ENCODE assay signal across 8 cellular contexts in genomic region chr3:119579366-119580147, GRCh38. TPM values are rescaled to one million over a fixed set of nuclear protein-coding genes. Genes with fewer than 3 reads are reported as not detected.
DNase-seq lines count a peak whose midpoint lies in the region; ATAC-seq and TF ChIP-seq lines count a peak whose summit lies in the region.

Gene ADPRH, plus strand, starts transcription at chr3:119579492. Its CDS starts 2,678 bp downstream, at chr3:119582170.

- H3K4me3 ChIP-seq in astrocyte of the cerebellum (ENCODE audit: low read depth, low read length), result peak within 1 kb of the TSS; percentile 35

- peak; percentile 69 for DNase-seq in COLO829 (ENCODE audit: low spot score)
- DNase-seq in SK-N-DZ (ENCODE audit: low spot score), result peak; percentile 22
- DNase-seq in astrocyte of the cerebellum (ENCODE audit: low read depth), result no peak
- DNase-seq in hypothalamus (lab: John Stamatoyannopoulos, UW), result peak in 29 of 51 donors; percentile 15 to 59 (median 36)
- peak; percentile 84 for DNase-seq in sciatic nerve (ENCODE audit: low spot score)
- DNase-seq in NK-92 treated with Interleukin-12 subunit alpha and Interleukin-12 subunit beta, amount 100 ng/mL, for 24 hours (lab: John Stamatoyannopoulos, UW), result no peak

- in situ Hi-C loops in astrocyte of the cerebellum (cut with HindIII; ENCODE audit: low sequenced_read_pairs), result no loop called here

- no peak for TF ChIP-seq CTCF in astrocyte of the cerebellum (IDR thresholded peaks at IDR 0.05; ENCODE audit: low read depth, low read length, missing control alignments)

- ATAC-seq in GM19372 (IDR thresholded peaks at IDR 0.05; ENCODE audit: low read depth, unreplicated experiment) (peak; percentile 61), HG03442 (IDR thresholded peaks at IDR 0.05; ENCODE audit: unreplicated experiment) (peak; percentile 68), sciatic nerve (peak; percentile 97)

- intact Hi-C loops in sciatic nerve (cut with DNase I), result no loop called here

RNA-seq across cellular contexts. Expression of gene ADPRH, which starts in this region (rescaled TPM):
- polyA plus RNA-seq in SK-N-DZ (2014; cell fraction: cytosol; rRNA removed), result not detected in 2 replicates
- 0.09 TPM in 1 of 2 replicates, not detected in the other for polyA plus RNA-seq in SK-N-DZ (2014; cell fraction: nucleus; rRNA removed)
- total RNA-seq in sciatic nerve, result 9.3 TPM

Comparison
In these comparisons a context has a peak if more than half of its experiments do, and no peak if none do; other contexts are left out.
1. DNase-seq: peak in COLO829 (single experiment), SK-N-DZ (single experiment), hypothalamus (29 of 51) and sciatic nerve (single experiment); none in astrocyte of the cerebellum (single experiment) and NK-92 treated with Interleukin-12 subunit alpha and Interleukin-12 subunit beta, amount 100 ng/mL, for 24 hours (single experiment).
2. Peak in every context shown above with its lines, with median percentiles within 50 percentile points of each other: ATAC-seq.